In genomic region chr16:48384305-48384981, GRCh38 we compare ENCODE assay signal across 8 cellular contexts. TPM values are rescaled to one million over a fixed set of nuclear protein-coding genes. Genes with fewer than 3 reads are reported as not detected.
DNase-seq lines count a peak whose midpoint lies in the region; ATAC-seq and TF ChIP-seq lines count a peak whose summit lies in the region.

No MANE protein-coding gene starts in this region.

- DNase-seq in AG20443 (ENCODE audit: low spot score), result peak; percentile 81
- DNase-seq in NCI-H2171 (lab: John Stamatoyannopoulos, UW), result peak; percentile 57
- DNase-seq in activated gamma-delta T cell (lab: John Stamatoyannopoulos, UW), result peak; percentile 34
- peak; percentile 42 for DNase-seq in fibroblast of peridontal ligament (ENCODE audit: extremely low read depth)
- peak; percentile 36 for DNase-seq in natural killer cell
- DNase-seq in T1000 (lab: John Stamatoyannopoulos, UW), result no peak

- peaks cover 28 to 35% of the 10 kb centered on the region in 2 donors for H3K4me1 Mint-ChIP-seq in natural killer cell

- no peak for TF ChIP-seq CTCF in natural killer cell (IDR thresholded peaks at IDR 0.05)

- intact Hi-C loops in natural killer cell (cut with micrococcal nuclease), result loop anchor here (5.0 to 10.0 kb wide), 2 partner anchors 228 to 1550 kb away; partner anchors contain the start of genes C16orf87 and N4BP1

- ATAC-seq in GM18499 (IDR thresholded peaks at IDR 0.05; ENCODE audit: insufficient read depth, unreplicated experiment) (peak; percentile 23), HG02870 (IDR thresholded peaks at IDR 0.05; ENCODE audit: unreplicated experiment) (peak; percentile 34), natural killer cell (peak; percentile 46 to 60 (median 47))

- H3K9me3 Mint-ChIP-seq in natural killer cell, result no peaks in the 10 kb centered on the region

- H3K36me3 Mint-ChIP-seq in natural killer cell, result no peaks in the 10 kb centered on the region

- H3K27me3 Mint-ChIP-seq in natural killer cell (ENCODE audit: low read depth in 2 of 2), result no peaks in the 10 kb centered on the region

- peak overlapping the region; percentile 92 for H3K4me3 Mint-ChIP-seq in natural killer cell

- peak overlapping the region; percentile 85 to 89 for H3K27ac Mint-ChIP-seq in natural killer cell

RNA-seq across cellular contexts. Expression of gene SIAH1, which starts 0.8 kb away (rescaled TPM):
- 10 to 100 TPM; 52.9 to 57.7 (median 55.5) TPM for total RNA-seq in natural killer cell
